In genomic region chr20:58816051-58816450, GRCh38 we compare ENCODE assay signal across 28 cellular contexts. TPM values are rescaled to one million over a fixed set of nuclear protein-coding genes. Genes with fewer than 3 reads are reported as not detected.
"Had no signal": no experiment of that assay in that cellular context is flagged by ENCODE, and none has a peak within 500 bp of the region (broad histone marks: within the 10 kb centered on the region; RNA-seq: fewer than 3 reads in every experiment).

No MANE protein-coding gene starts in this region.

- FAIRE-seq: islet of Langerhans, kidney had no signal

- H3K9me3 Mint-ChIP-seq: immature natural killer cell, type B pancreatic cell had no signal

- H3K4me2 ChIP-seq: neural progenitor cell had no signal

- H2AFZ ChIP-seq: neural progenitor cell had no signal

- DNase-seq: hypothalamus; immature natural killer cell; kidney; left colon; left lung; lower lobe of right lung; mammary epithelial cell; mesenchymal stem cell; naive thymus-derived CD8-positive, alpha-beta T cell; ovary; stimulated activated CD4-positive, alpha-beta T cell treated with anti-CD3 and anti-CD28 coated beads, Interleukin-12 subunit alpha, Interleukin-12 subunit beta, amount 100 ng/mL, for 4 hours; stimulated activated CD4-positive, alpha-beta T cell treated with anti-CD3 and anti-CD28 coated beads, Interleukin-15, amount 100 ng/mL, for 24 hours; stimulated activated CD4-positive, alpha-beta T cell treated with anti-CD3 and anti-CD28 coated beads, Interleukin-2, amount 100 ng/mL, for 24 hours; stimulated activated CD4-positive, alpha-beta T cell treated with anti-CD3 and anti-CD28 coated beads, Interleukin-4, amount 100 ng/mL, for 1 hour; stimulated activated naive CD4-positive, alpha-beta T cell; tibial artery; uterus had no signal

- H3K27me3 ChIP-seq: neural progenitor cell, ovary, right atrium auricular region, uterus had no signal

- ATAC-seq: left colon; left lung; lower lobe of right lung; naive thymus-derived CD8-positive, alpha-beta T cell; sciatic nerve had no signal

- H3K4me3 Mint-ChIP-seq: immature natural killer cell; naive thymus-derived CD8-positive, alpha-beta T cell; nephron; neural progenitor cell; stimulated activated naive CD8-positive, alpha-beta T cell treated with anti-CD3 and anti-CD28 coated beads, Interleukin-15, Interleukin-2, amounts not matched to agents 100 ng/mL and 50 ng/mL, for 24 hours; type B pancreatic cell had no signal

- H3K9me3 ChIP-seq: left lung, lower lobe of right lung, ovary, right atrium auricular region, suprapubic skin, thoracic aorta, tibial artery, uterus had no signal

- H3K36me3 ChIP-seq: left lung, lower lobe of right lung, neural progenitor cell, ovary, right atrium auricular region, suprapubic skin, thoracic aorta, tibial artery, uterus had no signal

- H3K27ac Mint-ChIP-seq: immature natural killer cell; nephron; progenitor cell of endocrine pancreas; stimulated activated naive CD8-positive, alpha-beta T cell treated with anti-CD3 and anti-CD28 coated beads, Interleukin-15, Interleukin-2, amounts not matched to agents 100 ng/mL and 50 ng/mL, for 24 hours; type B pancreatic cell had no signal

- H3K36me3 Mint-ChIP-seq: immature natural killer cell had no signal

- H3K9ac ChIP-seq: neural progenitor cell had no signal

- H3K4me3 ChIP-seq: left lung, lower lobe of right lung, neural progenitor cell, ovary, right atrium auricular region, skin epidermis, suprapubic skin, thoracic aorta, tibial artery, uterus had no signal

- H3K4me1 ChIP-seq: lower lobe of right lung, neural progenitor cell, right atrium auricular region, suprapubic skin, tibial artery, uterus had no signal

- H3K27ac ChIP-seq: left lung, lower lobe of right lung, neural progenitor cell, ovary, right atrium auricular region, skin epidermis, suprapubic skin, thoracic aorta, tibial artery, uterus had no signal

RNA-seq across cellular contexts. Expression of gene GNAS-AS1, which starts 34.7 kb away (rescaled TPM):
- total RNA-seq: right atrium auricular region, suprapubic skin had no signal
- polyA plus RNA-seq: immature natural killer cell had no signal
